In the genomic region with DNA sequence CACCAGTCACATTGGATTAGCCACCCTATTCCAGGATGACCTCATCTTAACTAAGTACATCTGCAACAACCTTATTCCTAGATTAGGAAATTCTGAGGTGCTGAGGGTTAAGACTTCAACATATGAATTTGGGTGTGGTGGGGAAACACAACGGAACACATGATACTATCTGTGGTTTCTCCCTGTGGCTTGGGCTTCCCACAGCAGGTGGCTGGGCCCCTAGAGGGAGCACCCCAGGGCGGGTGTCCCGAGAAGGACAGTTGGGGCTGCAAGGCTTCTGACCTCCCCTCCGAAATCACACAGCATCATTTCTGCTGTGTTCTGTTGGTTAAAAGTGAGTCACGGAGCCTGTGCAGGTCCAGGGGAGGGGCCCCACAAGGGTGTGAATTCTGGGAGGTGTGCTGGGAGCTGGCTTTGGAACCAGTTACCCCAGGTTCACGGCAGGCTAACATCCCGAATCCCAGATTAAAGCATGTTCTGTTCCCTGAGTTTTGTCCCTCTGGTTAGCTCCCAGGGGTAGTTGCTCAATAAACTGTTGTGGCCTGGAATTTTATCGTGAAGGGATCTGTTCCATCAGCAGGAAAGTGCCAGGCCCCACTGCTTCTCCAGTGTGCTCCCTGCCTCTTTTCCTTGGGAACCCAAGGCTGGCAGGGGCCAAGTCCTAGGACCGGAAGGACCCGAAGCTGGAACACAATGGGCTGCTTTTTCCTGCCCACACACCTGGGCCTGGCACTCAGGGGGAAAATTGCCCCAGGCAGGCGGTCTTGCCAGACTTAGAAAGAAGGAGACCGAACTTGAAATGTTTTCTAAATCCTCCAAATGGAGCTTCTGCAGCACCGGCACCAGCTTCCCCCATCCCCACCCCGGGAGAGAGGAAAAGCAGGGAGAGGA, we compare ENCODE assay signal across 16 cellular contexts.
A peak's percentile ranks its signal among the peaks of the same experiment; 100 is the strongest.
DNase-seq lines count a peak whose midpoint lies in the region; ATAC-seq, FAIRE-seq and TF ChIP-seq lines count a peak whose summit lies in the region.
"Had no signal": no experiment of that assay in that cellular context is flagged by ENCODE, and none has a peak within 500 bp of the region (broad histone marks: within the 10 kb centered on the region; RNA-seq: fewer than 3 reads in every experiment).

No MANE protein-coding gene starts in this region.

- intact Hi-C loops in HCT116 (cut with micrococcal nuclease) (no loop called here), left lung (cut with DNase I) (no loop called here)

- H3K27ac Mint-ChIP-seq in neural crest cell (ENCODE audit: unreplicated experiment), result peak overlapping the region; percentile 19
- H3K27ac Mint-ChIP-seq: activated naive CD8-positive, alpha-beta T cell; CD14-positive monocyte had no signal

- peaks cover 33% of the 10 kb centered on the region for H3K4me1 Mint-ChIP-seq in neural crest cell
- H3K4me1 Mint-ChIP-seq: CD14-positive monocyte had no signal

- H3K9me3 ChIP-seq in HCT116 (ENCODE audit: control insufficient read depth in 1 of 2, insufficient read depth in 1 of 2, low read depth in 1 of 2, low read length in 2 of 2) (no peaks in the 10 kb centered on the region), left lung (peaks cover 0 to 7% of the 10 kb centered on the region in 2 donors)
- H3K9me3 ChIP-seq: pancreas had no signal

- no peaks in the 10 kb centered on the region for H3K79me2 ChIP-seq in HCT116 (ENCODE audit: insufficient read depth, low read length)

- no TSS peak for BruUV-seq in HCT116 (replicated peaks; lab: Mats Ljungman, UMichigan)

- no peaks in the 10 kb centered on the region for H4K20me1 ChIP-seq in HCT116 (ENCODE audit: insufficient read depth)

- H3K36me3 ChIP-seq in HCT116 (ENCODE audit: control insufficient read depth in 1 of 2, insufficient read depth in 2 of 2, low read length in 2 of 2) (no peaks in the 10 kb centered on the region), bronchial epithelial cell (ENCODE audit: control insufficient read depth, insufficient read depth, low read length) (no peaks in the 10 kb centered on the region), left lung (no peaks in the 10 kb centered on the region)
- H3K36me3 ChIP-seq: pancreas had no signal

- no peaks in the 10 kb centered on the region for H3K4me1 ChIP-seq in HCT116 (ENCODE audit: control insufficient read depth in 1 of 2, insufficient read depth in 2 of 2, low read length in 2 of 2)
- no peaks in the 10 kb centered on the region for H3K4me1 ChIP-seq in left lung

- RAD21 ChIA-PET in HCT116 (lab: Charles Lee; ENCODE audit: low non-redundant PET in 1 of 2, low total read pairs in 2 of 2, uncharacterized antibody in 2 of 2, unreplicated experiment in 2 of 2), result no interaction called here

- H3K9me2 ChIP-seq in HCT116 (ENCODE audit: insufficient read depth), result no peaks in the 10 kb centered on the region

- TF ChIP-seq POLR2A in HCT116 (IDR thresholded peaks at IDR 0.05; ENCODE audit: borderline replicate concordance, extremely low read depth, insufficient read depth, insufficient read length), result no peak

- no peak overlapping the region for H3K4me2 ChIP-seq in HCT116 (ENCODE audit: low read length)

- ATAC-seq in HCT116 (0 out of 2 replicates have a peak, but pooled peaks have one; percentile 22), left lung (no peak), HG03432 (IDR thresholded peaks at IDR 0.05; ENCODE audit: unreplicated experiment) (no peak)
- ATAC-seq: pancreas had no signal

- CTCF ChIA-PET in HCT116 (lab: Charles Lee), result no interaction called here

- H3K36me3 Mint-ChIP-seq in neural crest cell (ENCODE audit: low read depth), result peaks cover under 1% of the 10 kb centered on the region
- H3K36me3 Mint-ChIP-seq: activated naive CD8-positive, alpha-beta T cell; CD14-positive monocyte had no signal

- H3K9me3 Mint-ChIP-seq in neural crest cell, result peaks cover 1% of the 10 kb centered on the region

- TF ChIP-seq CTCF in HCT116 (IDR thresholded peaks at IDR 0.05 in 2 of 3, conservative IDR thresholded peaks at IDR 0.05 in 1 of 3; ENCODE audit: borderline replicate concordance in 1 of 3, insufficient read depth in 1 of 3, low read depth in 2 of 3, low read length in 2 of 3), result no peak
- TF ChIP-seq CTCF in bronchial epithelial cell (IDR thresholded peaks at IDR 0.05; ENCODE audit: insufficient read depth, low read length, severe bottlenecking), result no peak
- no peak for TF ChIP-seq CTCF in neural crest cell (conservative IDR thresholded peaks at IDR 0.05)
- no peak for TF ChIP-seq CTCF in left lung (IDR thresholded peaks at IDR 0.05)

- POLR2A ChIA-PET in HCT116 (lab: Charles Lee), result no interaction called here

- H3K4me3 ChIP-seq in HCT116 (replicated peaks in 1 of 2; ENCODE audit: low read depth in 1 of 2, low read length in 2 of 2), result no peak overlapping the region
- H3K4me3 ChIP-seq in bronchial epithelial cell (ENCODE audit: low read depth, low read length), result no peak overlapping the region
- no peak overlapping the region for H3K4me3 ChIP-seq in left lung
- H3K4me3 ChIP-seq: pancreas had no signal

- DNase-seq in EH (ENCODE audit: low read depth), result peak; percentile 34
- no peak for DNase-seq in HCT116 (ENCODE audit: low read depth, low spot score)
- DNase-seq in bronchial epithelial cell (ENCODE audit: low read depth), result peak; percentile 10
- DNase-seq in neural crest cell (ENCODE audit: low read depth, low spot score), result no peak
- DNase-seq in left lung, result no peak
- DNase-seq in C1 segment of cervical spinal cord (lab: John Stamatoyannopoulos, UW), result no peak
- DNase-seq: activated CD4-positive, CD25-positive, alpha-beta regulatory T cell; activated T-cell treated with anti-CD3 and anti-CD28 coated beads for 4 hours; caudate nucleus; glutamatergic neuron; NCI-H345; pancreas had no signal

- no peaks in the 10 kb centered on the region for H3K27me3 ChIP-seq in HCT116 (ENCODE audit: insufficient read depth, low read length)
- H3K27me3 ChIP-seq in bronchial epithelial cell (ENCODE audit: control insufficient read depth, insufficient read depth, low read length), result no peaks in the 10 kb centered on the region
- H3K27me3 ChIP-seq in left lung, result peaks cover 0 to 39% of the 10 kb centered on the region in 2 donors
- H3K27me3 ChIP-seq: pancreas had no signal

- no peak for TF ChIP-seq RAD21 in HCT116 (IDR thresholded peaks at IDR 0.05; ENCODE audit: low read depth)

- no peak overlapping the region for H3K27ac ChIP-seq in HCT116 (ENCODE audit: low read depth, low read length)
- no peak overlapping the region for H3K27ac ChIP-seq in left lung
- H3K27ac ChIP-seq: pancreas had no signal

- H3K4me3 Mint-ChIP-seq in neural crest cell, result peak overlapping the region; percentile 13
- H3K4me3 Mint-ChIP-seq: activated naive CD8-positive, alpha-beta T cell had no signal

- no peak overlapping the region for H3K9ac ChIP-seq in HCT116 (ENCODE audit: low read length)

- peaks cover 10% of the 10 kb centered on the region for H3K27me3 Mint-ChIP-seq in neural crest cell (ENCODE audit: low read depth)

- H2AFZ ChIP-seq in HCT116 (ENCODE audit: low read depth, low read length, poor library complexity, severe bottlenecking), result no peak overlapping the region

- no peak for FAIRE-seq in bronchial epithelial cell (lab: Jason Lieb, UNC)
- FAIRE-seq: islet of Langerhans, pancreas had no signal

TF ChIP-seq in HCT116, 20 proteins besides CTCF, POLR2A, EP300 and RAD21:
- TF ChIP-seq EZH2phosphoT487 (IDR thresholded peaks at IDR 0.05; ENCODE audit: borderline replicate concordance) (no peak), CEBPB (IDR thresholded peaks at IDR 0.05; ENCODE audit: low read depth) (no peak), FOSL1 (IDR thresholded peaks at IDR 0.05; ENCODE audit: low read depth) (no peak), ZNF274 (IDR thresholded peaks at IDR 0.05; ENCODE audit: low read depth, low read length) (no peak), ZFX (IDR thresholded peaks at IDR 0.05) (no peak), YY1 (IDR thresholded peaks at IDR 0.05; ENCODE audit: extremely low read depth, insufficient replicate concordance, low read depth, low read length) (no peak), SIN3A (IDR thresholded peaks at IDR 0.05; ENCODE audit: low read depth) (no peak), CBX3 (IDR thresholded peaks at IDR 0.05; ENCODE audit: low read depth) (no peak), JUND (IDR thresholded peaks at IDR 0.05) (no peak)

Comparison
In these comparisons a context has a peak if more than half of its experiments do, and no peak if none do; other contexts are left out.
1. DNase-seq: peak in EH (single experiment) and bronchial epithelial cell (single experiment); none in HCT116 (single experiment), neural crest cell (single experiment), left lung (0 of 2) and C1 segment of cervical spinal cord (0 of 14).